In the genomic region with DNA sequence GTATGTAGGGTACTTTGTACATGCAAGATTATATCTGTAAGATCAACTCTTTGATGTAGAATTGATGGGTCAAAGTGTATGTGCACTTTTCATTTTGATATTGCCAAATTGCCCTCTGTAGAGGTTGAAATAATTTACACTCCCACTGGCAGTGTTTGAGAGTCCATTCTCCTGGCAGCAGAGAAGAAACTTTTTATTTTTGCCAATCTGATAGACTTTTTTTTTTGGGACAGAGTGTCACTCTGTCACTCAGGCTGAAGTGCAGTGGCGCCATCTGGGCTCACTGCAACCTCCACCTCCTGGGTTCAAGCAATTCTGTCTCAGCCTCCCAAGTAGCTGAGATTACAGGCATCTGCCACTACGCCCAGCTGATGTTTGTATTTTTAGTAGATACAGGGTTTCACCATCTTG, we compare ENCODE assay signal across 25 cellular contexts.
DNase-seq lines count a peak whose midpoint lies in the region; ATAC-seq and TF ChIP-seq lines count a peak whose summit lies in the region.
"Had no signal": no experiment of that assay in that cellular context is flagged by ENCODE, and none has a peak within 500 bp of the region (broad histone marks: within the 10 kb centered on the region; RNA-seq: fewer than 3 reads in every experiment).

No MANE protein-coding gene starts in this region.

- no peak overlapping the region for H3K4me3 ChIP-seq in right lobe of liver
- H3K4me3 ChIP-seq in left lung, result no peak overlapping the region
- H3K4me3 ChIP-seq: lower lobe of right lung, skin epidermis, testis, uterus had no signal

- WGBS in right lobe of liver (ENCODE audit: insufficient coverage, low coverage, low lambda C conversion rate, missing lambda C conversion rate), result 14% methylated on average over 2 of the region's 2 CpGs

- CTCF ChIA-PET in activated CD4-positive, alpha-beta memory T cell treated with anti-CD3 and anti-CD28 coated beads for 36 hours (lab: Charles Lee), result no interaction called here
- CTCF ChIA-PET in activated CD4-positive, alpha-beta memory T cell treated with anti-CD3 and anti-CD28 coated beads, Interleukin-2, amount 10 ng/mL, durations not matched to agents 7 days and 5 days (lab: Charles Lee), result no interaction called here
- CTCF ChIA-PET in HEK293T (lab: Yijun Ruan, JAX), result no interaction called here
- CTCF ChIA-PET in activated CD8-positive, alpha-beta T cell treated with anti-CD3 and anti-CD28 coated beads for 36 hours (lab: Charles Lee), result no interaction called here

- H3K27me3 ChIP-seq in right lobe of liver (no peaks in the 10 kb centered on the region), left lung (no peaks in the 10 kb centered on the region)
- H3K27me3 ChIP-seq: testis, uterus had no signal

- H3K36me3 Mint-ChIP-seq in activated CD4-positive, alpha-beta memory T cell treated with anti-CD3 and anti-CD28 coated beads for 36 hours, result no peaks in the 10 kb centered on the region
- no peaks in the 10 kb centered on the region for H3K36me3 Mint-ChIP-seq in activated CD4-positive, alpha-beta memory T cell treated with anti-CD3 and anti-CD28 coated beads, Interleukin-2, amount 10 ng/mL, durations not matched to agents 7 days and 5 days (ENCODE audit: low read depth)
- H3K36me3 Mint-ChIP-seq in activated CD8-positive, alpha-beta T cell treated with anti-CD3 and anti-CD28 coated beads for 36 hours (ENCODE audit: low read depth), result no peaks in the 10 kb centered on the region
- H3K36me3 Mint-ChIP-seq: brain had no signal

- POLR2A ChIA-PET in activated CD4-positive, alpha-beta memory T cell treated with anti-CD3 and anti-CD28 coated beads for 36 hours (lab: Charles Lee), result no interaction called here
- POLR2A ChIA-PET in activated CD4-positive, alpha-beta memory T cell treated with anti-CD3 and anti-CD28 coated beads, Interleukin-2, amount 10 ng/mL, durations not matched to agents 7 days and 5 days (lab: Charles Lee), result no interaction called here
- POLR2A ChIA-PET in HEK293T (lab: Yijun Ruan, JAX), result no interaction called here
- POLR2A ChIA-PET in activated CD8-positive, alpha-beta T cell treated with anti-CD3 and anti-CD28 coated beads for 36 hours (lab: Charles Lee), result no interaction called here

- H3K4me1 ChIP-seq in right lobe of liver (peaks cover 0 to 44% (median 3%) of the 10 kb centered on the region in 4 donors), left lung (peaks cover 0 to 15% of the 10 kb centered on the region in 2 donors)
- H3K4me1 ChIP-seq: lower lobe of right lung, uterus had no signal

- no peak overlapping the region for H3K27ac Mint-ChIP-seq in activated CD4-positive, alpha-beta memory T cell treated with anti-CD3 and anti-CD28 coated beads for 36 hours
- H3K27ac Mint-ChIP-seq in activated CD4-positive, alpha-beta memory T cell treated with anti-CD3 and anti-CD28 coated beads, Interleukin-2, amount 10 ng/mL, durations not matched to agents 7 days and 5 days, result no peak overlapping the region
- H3K27ac Mint-ChIP-seq in activated CD8-positive, alpha-beta T cell treated with anti-CD3 and anti-CD28 coated beads for 36 hours, result no peak overlapping the region
- H3K27ac Mint-ChIP-seq: activated T-helper 2 cell treated with anti-CD3 and anti-CD28 coated beads, Interferon-gamma antibody, Interleukin-2, Interleukin-4, amounts not matched to agents 10 μg/mL and 5 μg/mL and 100 μg/mL, durations not matched to agents 14 hours and 24 hours and 36 hours; brain; CD14-positive monocyte; stimulated activated naive B cell treated with anti-CD40 and anti-IgM and Interleukin-4, amounts not matched to agents 10 μg/mL and 1 μg/mL and 100 μg/mL, for 72 hours had no signal

- no peak for TF ChIP-seq POLR2A in right lobe of liver (IDR thresholded peaks at IDR 0.05)

- no peak overlapping the region for H3K4me3 Mint-ChIP-seq in activated CD4-positive, alpha-beta memory T cell treated with anti-CD3 and anti-CD28 coated beads for 36 hours
- no peak overlapping the region for H3K4me3 Mint-ChIP-seq in activated CD4-positive, alpha-beta memory T cell treated with anti-CD3 and anti-CD28 coated beads, Interleukin-2, amount 10 ng/mL, durations not matched to agents 7 days and 5 days
- H3K4me3 Mint-ChIP-seq in activated CD8-positive, alpha-beta T cell treated with anti-CD3 and anti-CD28 coated beads for 36 hours, result no peak overlapping the region
- H3K4me3 Mint-ChIP-seq: brain; CD14-positive monocyte; stimulated activated naive B cell treated with anti-CD40 and anti-IgM and Interleukin-4, amounts not matched to agents 10 μg/mL and 1 μg/mL and 100 μg/mL, for 72 hours had no signal

- H3K4me1 Mint-ChIP-seq in activated CD4-positive, alpha-beta memory T cell treated with anti-CD3 and anti-CD28 coated beads for 36 hours (ENCODE audit: low read depth), result peaks cover 9% of the 10 kb centered on the region
- no peaks in the 10 kb centered on the region for H3K4me1 Mint-ChIP-seq in activated CD4-positive, alpha-beta memory T cell treated with anti-CD3 and anti-CD28 coated beads, Interleukin-2, amount 10 ng/mL, durations not matched to agents 7 days and 5 days
- peaks cover 28% of the 10 kb centered on the region for H3K4me1 Mint-ChIP-seq in activated CD8-positive, alpha-beta T cell treated with anti-CD3 and anti-CD28 coated beads for 36 hours (ENCODE audit: low read depth)

- H3K36me3 ChIP-seq in right lobe of liver, result no peaks in the 10 kb centered on the region
- no peaks in the 10 kb centered on the region for H3K36me3 ChIP-seq in left lung
- H3K36me3 ChIP-seq: lower lobe of right lung, uterus had no signal

- H3K9me3 Mint-ChIP-seq in activated CD4-positive, alpha-beta memory T cell treated with anti-CD3 and anti-CD28 coated beads for 36 hours, result peaks cover 5% of the 10 kb centered on the region
- peaks cover 2% of the 10 kb centered on the region for H3K9me3 Mint-ChIP-seq in activated CD4-positive, alpha-beta memory T cell treated with anti-CD3 and anti-CD28 coated beads, Interleukin-2, amount 10 ng/mL, durations not matched to agents 7 days and 5 days
- no peaks in the 10 kb centered on the region for H3K9me3 Mint-ChIP-seq in activated CD8-positive, alpha-beta T cell treated with anti-CD3 and anti-CD28 coated beads for 36 hours
- H3K9me3 Mint-ChIP-seq: activated T-helper 2 cell treated with anti-CD3 and anti-CD28 coated beads, Interferon-gamma antibody, Interleukin-2, Interleukin-4, amounts not matched to agents 10 μg/mL and 5 μg/mL and 100 μg/mL, durations not matched to agents 14 hours and 24 hours and 36 hours; CD14-positive monocyte; stimulated activated naive B cell treated with anti-CD40 and anti-IgM and Interleukin-4, amounts not matched to agents 10 μg/mL and 1 μg/mL and 100 μg/mL, for 72 hours had no signal

- DNase-seq in activated CD4-positive, alpha-beta memory T cell treated with anti-CD3 and anti-CD28 coated beads for 36 hours, result peak; percentile 15
- no peak for DNase-seq in activated CD4-positive, alpha-beta memory T cell treated with anti-CD3 and anti-CD28 coated beads, Interleukin-2, amount 10 ng/mL, durations not matched to agents 7 days and 5 days
- DNase-seq in HEK293T (ENCODE audit: extremely low spot score) (no peak), right lobe of liver (peak; percentile 23 to 69 (median 64)), KBM-7 (no peak), left lung (no peak)
- peak; percentile 12 for DNase-seq in activated CD8-positive, alpha-beta T cell treated with anti-CD3 and anti-CD28 coated beads for 36 hours
- DNase-seq: activated CD4-positive, alpha-beta T cell treated with anti-CD3 and anti-CD28 coated beads for 1 hour; effector memory CD4-positive, alpha-beta T cell; GF-D8; hippocampal formation; Kasumi-1; lower lobe of right lung; NCI-H1105; NCI-H2029; stimulated activated CD4-positive, alpha-beta T cell treated with anti-CD3 and anti-CD28 coated beads, Interleukin-2, amount 100 ng/mL, for 24 hours; stimulated activated naive B cell treated with anti-CD40 and anti-IgM and Interleukin-4, amounts not matched to agents 10 μg/mL and 1 μg/mL and 100 μg/mL, for 72 hours; testis; uterus had no signal

- TF ChIP-seq CTCF in activated CD8-positive, alpha-beta T cell treated with anti-CD3 and anti-CD28 coated beads for 36 hours (IDR thresholded peaks at IDR 0.05), result no peak
- TF ChIP-seq CTCF in right lobe of liver (IDR thresholded peaks at IDR 0.05) (peak in 3 of 4 donors; percentile 14 to 41 (median 29)), left lung (IDR thresholded peaks at IDR 0.05) (no peak)

- in situ Hi-C loops in KBM-7 (cut with MboI; ENCODE audit: low pct_unique_long_range_greater_than_20kb, low sequenced_read_pairs), result no loop called here

- no peak for ATAC-seq in activated CD8-positive, alpha-beta T cell treated with anti-CD3 and anti-CD28 coated beads for 36 hours
- ATAC-seq in right lobe of liver, result peak; percentile 74 to 91 (median 87)
- ATAC-seq in GM18502 (IDR thresholded peaks at IDR 0.05; ENCODE audit: poor library complexity, unreplicated experiment), result no peak
- no peak for ATAC-seq in left lung
- ATAC-seq: esophagus mucosa; lower lobe of right lung; stimulated activated naive B cell treated with anti-CD40 and anti-IgM and Interleukin-4, amounts not matched to agents 10 μg/mL and 1 μg/mL and 100 μg/mL, for 72 hours had no signal

- H3K27ac ChIP-seq in right lobe of liver (peak overlapping the region in 1 of 3 donors; percentile 15), left lung (no peak overlapping the region)
- H3K27ac ChIP-seq: lower lobe of right lung, skin epidermis, testis, uterus had no signal

- H3K27me3 Mint-ChIP-seq in activated CD4-positive, alpha-beta memory T cell treated with anti-CD3 and anti-CD28 coated beads for 36 hours, result no peaks in the 10 kb centered on the region
- H3K27me3 Mint-ChIP-seq in activated CD4-positive, alpha-beta memory T cell treated with anti-CD3 and anti-CD28 coated beads, Interleukin-2, amount 10 ng/mL, durations not matched to agents 7 days and 5 days, result no peaks in the 10 kb centered on the region
- no peaks in the 10 kb centered on the region for H3K27me3 Mint-ChIP-seq in activated CD8-positive, alpha-beta T cell treated with anti-CD3 and anti-CD28 coated beads for 36 hours
- H3K27me3 Mint-ChIP-seq: brain; stimulated activated naive B cell treated with anti-CD40 and anti-IgM and Interleukin-4, amounts not matched to agents 10 μg/mL and 1 μg/mL and 100 μg/mL, for 72 hours had no signal

- no peaks in the 10 kb centered on the region for H3K9me3 ChIP-seq in right lobe of liver
- H3K9me3 ChIP-seq in left lung, result no peaks in the 10 kb centered on the region
- H3K9me3 ChIP-seq: lower lobe of right lung, testis, uterus had no signal

- intact Hi-C loops in activated CD4-positive, alpha-beta memory T cell treated with anti-CD3 and anti-CD28 coated beads for 36 hours (cut with micrococcal nuclease), result no loop called here
- intact Hi-C loops in activated CD8-positive, alpha-beta T cell treated with anti-CD3 and anti-CD28 coated beads for 36 hours (cut with micrococcal nuclease), result loop anchor here (10.0 kb wide), 1 partner anchor 314 kb away; no protein-coding TSS in a partner anchor
- intact Hi-C loops in right lobe of liver (cut with DNase I) (no loop called here), left lung (cut with DNase I) (no loop called here)

Comparison
In these comparisons a context has a peak if more than half of its experiments do, and no peak if none do; other contexts are left out.
1. DNase-seq: peak in activated CD4-positive, alpha-beta memory T cell treated with anti-CD3 and anti-CD28 coated beads for 36 hours (single experiment), activated CD8-positive, alpha-beta T cell treated with anti-CD3 and anti-CD28 coated beads for 36 hours (single experiment) and right lobe of liver (3 of 3); none in activated CD4-positive, alpha-beta memory T cell treated with anti-CD3 and anti-CD28 coated beads, Interleukin-2, amount 10 ng/mL, durations not matched to agents 7 days and 5 days (single experiment), HEK293T (single experiment), KBM-7 (single experiment) and left lung (0 of 2).
2. ATAC-seq: peak in right lobe of liver (4 of 4); none in activated CD8-positive, alpha-beta T cell treated with anti-CD3 and anti-CD28 coated beads for 36 hours (single experiment), GM18502 (single experiment) and left lung (single experiment).
3. CTCF ChIP-seq: peak in right lobe of liver (3 of 4); none in activated CD8-positive, alpha-beta T cell treated with anti-CD3 and anti-CD28 coated beads for 36 hours (single experiment) and left lung (0 of 2).